Comparison of ENCODE assay signal across 30 cellular contexts in genomic region chr17:51191895-51192294, GRCh38.
"Had no signal": no experiment of that assay in that cellular context is flagged by ENCODE, and none has a peak within 500 bp of the region (broad histone marks: within the 10 kb centered on the region; RNA-seq: fewer than 3 reads in every experiment).

No MANE protein-coding gene starts in this region.

- H3K4me1 ChIP-seq: neural progenitor cell, parathyroid adenoma, psoas muscle, spleen, suprapubic skin, testis, tibial artery, vagina had no signal

- H3K9me3 ChIP-seq: ovary, psoas muscle, spleen, suprapubic skin, testis, tibial artery, upper lobe of left lung, vagina had no signal

- H3K4me2 ChIP-seq: neural progenitor cell, smooth muscle cell had no signal

- H3K27ac Mint-ChIP-seq: natural killer cell; nephron; neural progenitor cell; progenitor cell of endocrine pancreas; stimulated activated memory B cell treated with anti-CD40 and anti-IgM and Interleukin-4, amounts not matched to agents 10 μg/mL and 1 μg/mL and 100 μg/mL, for 72 hours; stimulated activated naive CD8-positive, alpha-beta T cell treated with anti-CD3 and anti-CD28 coated beads, Interleukin-15, amount 100 ng/mL, for 72 hours had no signal

- H3K27me3 Mint-ChIP-seq: progenitor cell of endocrine pancreas; stimulated activated memory B cell treated with anti-CD40 and anti-IgM and Interleukin-4, amounts not matched to agents 10 μg/mL and 1 μg/mL and 100 μg/mL, for 72 hours; stimulated activated naive CD8-positive, alpha-beta T cell treated with anti-CD3 and anti-CD28 coated beads, Interleukin-15, amount 100 ng/mL, for 72 hours had no signal

- H3K36me3 ChIP-seq: ovary had no signal

- H3K4me3 ChIP-seq: neural progenitor cell, ovary, psoas muscle, skin epidermis, smooth muscle cell, spleen, suprapubic skin, testis, tibial artery, upper lobe of left lung, vagina had no signal

- DNase-seq: natural killer cell; occipital lobe; ovary; posterior cingulate gyrus; psoas muscle; right cardiac atrium; spleen; stimulated activated CD4-positive, alpha-beta T cell treated with anti-CD3 and anti-CD28 coated beads, Interleukin-12 subunit alpha, Interleukin-12 subunit beta, amount 100 ng/mL, for 4 hours; stimulated activated CD4-positive, alpha-beta T cell treated with anti-CD3 and anti-CD28 coated beads, Interleukin-1b, Interleukin-23, amount 100 ng/mL, for 48 hours; stimulated activated CD4-positive, alpha-beta T cell treated with anti-CD3 and anti-CD28 coated beads, Interleukin-4, amount 100 ng/mL, for 1 hour; stimulated activated CD4-positive, alpha-beta T cell treated with anti-CD3 and anti-CD28 coated beads, Interleukin-4, amount 100 ng/mL, for 4 hours; stimulated activated CD8-positive, alpha-beta memory T cell treated with anti-CD3 and anti-CD28 coated beads, Interleukin-4, amount 100 ng/mL, for 48 hours; stimulated activated naive CD4-positive, alpha-beta T cell; stimulated activated naive CD8-positive, alpha-beta T cell treated with anti-CD3 and anti-CD28 coated beads, Interleukin-15, amount 100 ng/mL, for 72 hours; stimulated activated naive CD8-positive, alpha-beta T cell treated with anti-CD3 and anti-CD28 coated beads, Interleukin-15, Interleukin-2, amounts not matched to agents 100 U/mL and 50 U/mL, for 24 hours; substantia nigra; testis; tibial artery; trophoblast cell; upper lobe of left lung had no signal

- H3K27ac ChIP-seq: neural progenitor cell, ovary, parathyroid adenoma, psoas muscle, skin epidermis, spleen, suprapubic skin, testis, tibial artery, upper lobe of left lung, vagina had no signal

- H3K9ac ChIP-seq: neural progenitor cell, parathyroid adenoma had no signal

- H3K4me1 Mint-ChIP-seq: natural killer cell; nephron; neural progenitor cell; stimulated activated memory B cell treated with anti-CD40 and anti-IgM and Interleukin-4, amounts not matched to agents 10 μg/mL and 1 μg/mL and 100 μg/mL, for 72 hours; stimulated activated naive CD8-positive, alpha-beta T cell treated with anti-CD3 and anti-CD28 coated beads, Interleukin-15, amount 100 ng/mL, for 72 hours had no signal

- ATAC-seq: natural killer cell; psoas muscle; right cardiac atrium; sciatic nerve; stimulated activated memory B cell treated with anti-CD40 and anti-IgM and Interleukin-4, amounts not matched to agents 10 μg/mL and 1 μg/mL and 100 μg/mL, for 72 hours; stimulated activated naive CD8-positive, alpha-beta T cell treated with anti-CD3 and anti-CD28 coated beads, Interleukin-15, amount 100 ng/mL, for 72 hours; stimulated activated naive CD8-positive, alpha-beta T cell treated with anti-CD3 and anti-CD28 coated beads, Interleukin-15, Interleukin-2, amounts not matched to agents 100 U/mL and 50 U/mL, for 24 hours had no signal

- H2AFZ ChIP-seq: neural progenitor cell, parathyroid adenoma had no signal

- H3K4me3 Mint-ChIP-seq: natural killer cell; nephron; neural progenitor cell; stimulated activated memory B cell treated with anti-CD40 and anti-IgM and Interleukin-4, amounts not matched to agents 10 μg/mL and 1 μg/mL and 100 μg/mL, for 72 hours; stimulated activated naive CD8-positive, alpha-beta T cell treated with anti-CD3 and anti-CD28 coated beads, Interleukin-15, amount 100 ng/mL, for 72 hours had no signal

- H3K27me3 ChIP-seq: neural progenitor cell, ovary, spleen, suprapubic skin, testis, tibial artery, upper lobe of left lung, vagina had no signal

- H3K9me3 Mint-ChIP-seq: natural killer cell; nephron; neural progenitor cell; stimulated activated memory B cell treated with anti-CD40 and anti-IgM and Interleukin-4, amounts not matched to agents 10 μg/mL and 1 μg/mL and 100 μg/mL, for 72 hours; stimulated activated naive CD8-positive, alpha-beta T cell treated with anti-CD3 and anti-CD28 coated beads, Interleukin-15, amount 100 ng/mL, for 72 hours had no signal

- H3K79me2 ChIP-seq: parathyroid adenoma had no signal
